Comparison of ENCODE assay signal across 11 cellular contexts in genomic region chr4:47525154-47525819, GRCh38. TPM values are rescaled to one million over a fixed set of nuclear protein-coding genes. Genes with fewer than 3 reads are reported as not detected.
DNase-seq lines count a peak whose midpoint lies in the region; ATAC-seq and TF ChIP-seq lines count a peak whose summit lies in the region.
"Had no signal": no experiment of that assay in that cellular context is flagged by ENCODE, and none has a peak within 500 bp of the region (broad histone marks: within the 10 kb centered on the region; RNA-seq: fewer than 3 reads in every experiment).

No MANE protein-coding gene starts in this region.

- CTCF ChIA-PET in BJ (lab: Yijun Ruan, JAX): no interaction called here

- peaks cover 17% of the 10 kb centered on the region for H3K4me1 ChIP-seq in SJSA1 (replicated peaks)
- H3K4me1 ChIP-seq: Peyer's patch had no signal

- H3K27me3 ChIP-seq in BJ (ENCODE audit: control insufficient read depth, insufficient read depth, low read length): no peaks in the 10 kb centered on the region
- H3K27me3 ChIP-seq in SJSA1 (replicated peaks): no peaks in the 10 kb centered on the region
- H3K27me3 ChIP-seq: Peyer's patch had no signal

- H3K9me3 ChIP-seq in SJSA1 (replicated peaks): no peaks in the 10 kb centered on the region; the same call in 1 of the 2 replicates
- H3K9me3 ChIP-seq: Peyer's patch had no signal

- peak overlapping the region; percentile 80 for H3K27ac Mint-ChIP-seq in osteocyte (ENCODE audit: unreplicated experiment)

- H3K4me1 Mint-ChIP-seq in osteocyte (ENCODE audit: unreplicated experiment): peaks cover 26% of the 10 kb centered on the region

- TF ChIP-seq CTCF in BJ (IDR thresholded peaks at IDR 0.05; ENCODE audit: insufficient read depth, low read depth, low read length) (no peak), fibroblast of pulmonary artery (IDR thresholded peaks at IDR 0.05; ENCODE audit: low read length, missing control alignments) (no peak), osteocyte (IDR thresholded peaks at IDR 0.05) (no peak)

- no peaks in the 10 kb centered on the region for H3K27me3 Mint-ChIP-seq in osteocyte (ENCODE audit: unreplicated experiment)

- peaks cover 11% of the 10 kb centered on the region for H3K9me3 Mint-ChIP-seq in osteocyte (ENCODE audit: unreplicated experiment)

- H3K36me3 ChIP-seq in BJ (ENCODE audit: control insufficient read depth, insufficient read depth, low read length): no peaks in the 10 kb centered on the region
- peaks cover 14% of the 10 kb centered on the region for H3K36me3 ChIP-seq in SJSA1

- H3K36me3 Mint-ChIP-seq in osteocyte (ENCODE audit: unreplicated experiment): peaks cover 53% of the 10 kb centered on the region

- H3K4me3 Mint-ChIP-seq in osteocyte (ENCODE audit: unreplicated experiment): no peak overlapping the region

- H3K4me3 ChIP-seq in BJ (ENCODE audit: low read depth, low read length) (no peak overlapping the region), SJSA1 (no peak overlapping the region), fibroblast of pulmonary artery (replicated peaks; ENCODE audit: low read depth, low read length) (peak overlapping the region; percentile 15)
- H3K4me3 ChIP-seq: Peyer's patch had no signal

- POLR2A ChIA-PET in BJ (lab: Charles Lee): interaction anchor here (0.7 kb wide), 1 partner anchor 39 kb away, joined by 3 read pairs; no protein-coding TSS in a partner anchor

- peak; percentile 88 for DNase-seq in BJ (ENCODE audit: low read depth)
- DNase-seq in SJSA1 (ENCODE audit: low read depth in 1 of 2, low spot score in 2 of 2): peak; percentile 46 to 56
- peak; percentile 97 for DNase-seq in fibroblast of pulmonary artery (ENCODE audit: low read depth)
- no peak for DNase-seq in osteocyte (ENCODE audit: extremely low spot score, unreplicated experiment)
- DNase-seq in SIG-M5 (lab: John Stamatoyannopoulos, UW): no peak
- DNase-seq in middle frontal gyrus (ENCODE audit: extremely low spot score, low spot score): no peak
- DNase-seq: Calu3; Peyer's patch; stimulated activated CD4-positive, alpha-beta T cell treated with anti-CD3 and anti-CD28 coated beads, Interleukin-4, amount 100 ng/mL, for 4 hours had no signal

- peak overlapping the region; percentile 97 for H3K27ac ChIP-seq in SJSA1
- H3K27ac ChIP-seq: Peyer's patch had no signal

- ATAC-seq in GM19328 (IDR thresholded peaks at IDR 0.05; ENCODE audit: unreplicated experiment) (no peak), HG03460 (IDR thresholded peaks at IDR 0.05; ENCODE audit: unreplicated experiment) (no peak)

RNA-seq across cellular contexts. Expression of gene ATP10D, which starts 40.2 kb away (rescaled TPM):
- 65.5 and 74.1 TPM in 2 replicates for polyA plus RNA-seq in BJ (2011; rRNA removed)
- 117 and 167 TPM in 2 replicates for polyA minus RNA-seq in BJ (2011; rRNA and poly(A)+ RNA removed)
- 12.1 and 40.5 TPM in 2 replicates for total RNA-seq in SJSA1 (2014; rRNA removed; shearing (Covaris generic))
- 36.2 and 41.6 TPM in 2 replicates for total RNA-seq in osteocyte

Comparison
In these comparisons a context has a peak if more than half of its experiments do, and no peak if none do; other contexts are left out.
1. DNase-seq: peak in BJ (single experiment), SJSA1 (2 of 2) and fibroblast of pulmonary artery (single experiment); none in osteocyte (single experiment), SIG-M5 (single experiment) and middle frontal gyrus (single experiment).